19 cellular contexts compared by ENCODE assay signal in genomic region chr21:16492356-16492755, GRCh38.
"Had no signal": no experiment of that assay in that cellular context is flagged by ENCODE, and none has a peak within 500 bp of the region (broad histone marks: within the 10 kb centered on the region; RNA-seq: fewer than 3 reads in every experiment).

No MANE protein-coding gene starts in this region.

- H3K9me3 ChIP-seq: Peyer's patch, SJSA1 had no signal

- H3K36me3 ChIP-seq: Peyer's patch, SJSA1 had no signal

- H3K4me2 ChIP-seq: PC-9 had no signal

- H2AFZ ChIP-seq: PC-9 had no signal

- ATAC-seq: K562 had no signal

- H3K4me1 Mint-ChIP-seq: IgD-negative memory B cell had no signal

- H3K27ac Mint-ChIP-seq: IgD-negative memory B cell had no signal

- H3K4me3 ChIP-seq: K562, PC-9, Peyer's patch, SJSA1, SK-N-MC had no signal

- H3K4me1 ChIP-seq: Peyer's patch, SJSA1 had no signal

- DNase-seq: NCI-H1092, NCI-H1105 treated with DMSO at 0.1 percent for 48 hours, NCI-H1417 treated with DMSO at 0.1 percent for 48 hours, NCI-H146, NCI-H1694 treated with DMSO at 0.1 percent for 48 hours, NCI-H1930, NCI-H2081, NCI-H2227 treated with DMSO at 0.1 percent for 48 hours, NCI-H526 treated with DMSO at 0.1 percent for 48 hours, NCI-H748 treated with DMSO at 0.1 percent for 48 hours, PC-9, Peyer's patch, Right ventricle myocardium superior, SIG-M5 had no signal

- H3K27me3 Mint-ChIP-seq: IgD-negative memory B cell had no signal

- H3K27me3 ChIP-seq: Peyer's patch, SJSA1 had no signal

- H3K4me3 Mint-ChIP-seq: IgD-negative memory B cell had no signal

- H3K27ac ChIP-seq: HL-60, PC-9, Peyer's patch, SJSA1, SK-N-MC had no signal
